ENCODE assay signal across 24 cellular contexts in genomic region chr2:230969673-230970015, GRCh38. TPM values are rescaled to one million over a fixed set of nuclear protein-coding genes. Genes with fewer than 3 reads are reported as not detected.
DNase-seq lines count a peak whose midpoint lies in the region; ATAC-seq lines count a peak whose summit lies in the region.
"Had no signal": no experiment of that assay in that cellular context is flagged by ENCODE, and none has a peak within 500 bp of the region (broad histone marks: within the 10 kb centered on the region; RNA-seq: fewer than 3 reads in every experiment).

No MANE protein-coding gene starts in this region.

- WGBS in GM23248 (ENCODE audit: low coverage in 1 of 2, low lambda C conversion rate in 2 of 2, missing lambda C conversion rate in 2 of 2), 2 experiments = 3 to 5% methylated on average over 2 of the region's 2 CpGs

- peak overlapping the region; percentile 75 for H3K4me2 ChIP-seq in GM23248 (ENCODE audit: unreplicated experiment)

- CTCF ChIA-PET in activated CD8-positive, alpha-beta memory T cell treated with anti-CD3 and anti-CD28 coated beads, Interleukin-2, amount 10 ng/mL, durations not matched to agents 7 days and 5 days (lab: Charles Lee) = interaction anchor here (1.0 to 3.7 kb wide), 5 partner anchors 8 to 145 kb away, joined by 3 to 12 read pairs (median 4); no protein-coding TSS in a partner anchor

- no peaks in the 10 kb centered on the region for H3K9me2 ChIP-seq in GM23248 (ENCODE audit: insufficient read depth)

- in situ Hi-C loops in GM23248 (cut with MboI) = no loop called here

- H3K9ac ChIP-seq in GM23248 = peak overlapping the region; percentile 62; the same call in 1 of the 2 replicates
- H3K9ac ChIP-seq in mucosa of stomach (ENCODE audit: low read length) = peak overlapping the region; percentile 20

- peak overlapping the region; percentile 85 for H2AFZ ChIP-seq in GM23248

- no peak for ATAC-seq in activated CD8-positive, alpha-beta memory T cell treated with anti-CD3 and anti-CD28 coated beads, Interleukin-2, amount 10 ng/mL, durations not matched to agents 7 days and 5 days
- ATAC-seq in GM21526 (IDR thresholded peaks at IDR 0.05; ENCODE audit: low FRiP score, unreplicated experiment) = no peak
- ATAC-seq: activated CD4-positive, CD25-positive, alpha-beta regulatory T cell treated with anti-CD3 and anti-CD28 coated beads, Interleukin-2, amount 50 U/mL, for 24 hours; left colon had no signal

- H3F3A ChIP-seq in GM23248 (ENCODE audit: insufficient read depth) = no peaks in the 10 kb centered on the region

- peak overlapping the region; percentile 61 for H3K4me3 Mint-ChIP-seq in activated CD8-positive, alpha-beta memory T cell treated with anti-CD3 and anti-CD28 coated beads, Interleukin-2, amount 10 ng/mL, durations not matched to agents 7 days and 5 days
- H3K4me3 Mint-ChIP-seq: activated naive CD4-positive, alpha-beta T cell treated with anti-CD3 and anti-CD28 coated beads, Interleukin-2, amount 10 ng/mL, durations not matched to agents 7 days and 5 days; T-helper 2 cell treated with Interferon-gamma antibody and Interleukin-4, amounts not matched to agents 5 μg/mL and 100 μg/mL, for 36 hours had no signal

- peak overlapping the region; percentile 80 for H3K27ac Mint-ChIP-seq in activated CD8-positive, alpha-beta memory T cell treated with anti-CD3 and anti-CD28 coated beads, Interleukin-2, amount 10 ng/mL, durations not matched to agents 7 days and 5 days
- H3K27ac Mint-ChIP-seq: activated naive CD4-positive, alpha-beta T cell treated with anti-CD3 and anti-CD28 coated beads, Interleukin-2, amount 10 ng/mL, durations not matched to agents 7 days and 5 days; T-helper 2 cell treated with Interferon-gamma antibody and Interleukin-4, amounts not matched to agents 5 μg/mL and 100 μg/mL, for 36 hours had no signal

- H3K4me1 ChIP-seq in GM23248 (ENCODE audit: insufficient read depth) (no peaks in the 10 kb centered on the region; the same call in 1 of the 2 replicates), SJSA1 (replicated peaks) (peaks cover 23% of the 10 kb centered on the region), mucosa of stomach (ENCODE audit: control insufficient read depth, insufficient read depth, low read length) (no peaks in the 10 kb centered on the region)
- H3K4me1 ChIP-seq: esophagus muscularis mucosa, suprapubic skin had no signal

- H3K4me3 ChIP-seq in GM23248 (peak overlapping the region; percentile 66), SJSA1 (peak overlapping the region; percentile 27), mucosa of stomach (ENCODE audit: low read length) (no peak overlapping the region)
- H3K4me3 ChIP-seq: esophagus muscularis mucosa, suprapubic skin had no signal

- H4K20me1 ChIP-seq in GM23248 (ENCODE audit: insufficient read depth) = no peaks in the 10 kb centered on the region

- peaks cover 7% of the 10 kb centered on the region for H3K36me3 Mint-ChIP-seq in activated CD8-positive, alpha-beta memory T cell treated with anti-CD3 and anti-CD28 coated beads, Interleukin-2, amount 10 ng/mL, durations not matched to agents 7 days and 5 days
- H3K36me3 Mint-ChIP-seq: activated naive CD4-positive, alpha-beta T cell treated with anti-CD3 and anti-CD28 coated beads, Interleukin-2, amount 10 ng/mL, durations not matched to agents 7 days and 5 days had no signal

- H3K4me1 Mint-ChIP-seq in activated CD8-positive, alpha-beta memory T cell treated with anti-CD3 and anti-CD28 coated beads, Interleukin-2, amount 10 ng/mL, durations not matched to agents 7 days and 5 days = peaks cover 46% of the 10 kb centered on the region

- H3K79me2 ChIP-seq in GM23248 (ENCODE audit: insufficient read depth) = no peaks in the 10 kb centered on the region

- H3K27ac ChIP-seq in GM23248 = no peak overlapping the region
- no peak overlapping the region for H3K27ac ChIP-seq in SJSA1
- H3K27ac ChIP-seq: esophagus muscularis mucosa, suprapubic skin had no signal

- no peaks in the 10 kb centered on the region for H3K9me3 ChIP-seq in GM23248 (ENCODE audit: low read depth)
- no peaks in the 10 kb centered on the region for H3K9me3 ChIP-seq in SJSA1 (replicated peaks)
- H3K9me3 ChIP-seq in mucosa of stomach (ENCODE audit: control insufficient read depth, low read length) = no peaks in the 10 kb centered on the region
- H3K9me3 ChIP-seq: esophagus muscularis mucosa, spleen, suprapubic skin had no signal

- DNase-seq in activated CD8-positive, alpha-beta memory T cell treated with anti-CD3 and anti-CD28 coated beads, Interleukin-2, amount 10 ng/mL, durations not matched to agents 7 days and 5 days = no peak
- no peak for DNase-seq in activated CD8-positive, alpha-beta memory T cell treated with anti-CD3 and anti-CD28 coated beads, Interleukin-2, amount 50 U/mL, for 48 hours
- DNase-seq in GM23248 = no peak
- no peak for DNase-seq in SJSA1 (ENCODE audit: low read depth in 1 of 2, low spot score in 2 of 2)
- no peak for DNase-seq in HCEC 1CT
- DNase-seq in middle frontal gyrus (ENCODE audit: extremely low spot score, low spot score) = no peak
- DNase-seq: activated naive CD4-positive, alpha-beta T cell treated with anti-CD3 and anti-CD28 coated beads, Interleukin-2, amount 10 ng/mL, durations not matched to agents 7 days and 5 days; activated T-cell treated with anti-CD3 and anti-CD28 coated beads for 4 hours; cerebellar nuclear complex; effector CD4-positive, alpha-beta T cell; GOT3; left colon; NCI-H524 treated with DMSO at 0.1 percent for 48 hours; SIG-M5; spleen had no signal

- H3K9me3 Mint-ChIP-seq in activated CD8-positive, alpha-beta memory T cell treated with anti-CD3 and anti-CD28 coated beads, Interleukin-2, amount 10 ng/mL, durations not matched to agents 7 days and 5 days (ENCODE audit: low read depth) = peaks cover 2% of the 10 kb centered on the region
- H3K9me3 Mint-ChIP-seq: activated naive CD4-positive, alpha-beta T cell treated with anti-CD3 and anti-CD28 coated beads, Interleukin-2, amount 10 ng/mL, durations not matched to agents 7 days and 5 days had no signal

- H3K27me3 Mint-ChIP-seq in activated CD8-positive, alpha-beta memory T cell treated with anti-CD3 and anti-CD28 coated beads, Interleukin-2, amount 10 ng/mL, durations not matched to agents 7 days and 5 days = peaks cover 27% of the 10 kb centered on the region

- H3K27me3 ChIP-seq in GM23248 (replicated peaks; ENCODE audit: insufficient read depth) (peaks cover 7% of the 10 kb centered on the region; the same call in 1 of the 2 replicates), SJSA1 (replicated peaks) (no peaks in the 10 kb centered on the region), mucosa of stomach (ENCODE audit: control insufficient read depth, insufficient read depth, low read length) (no peaks in the 10 kb centered on the region)
- H3K27me3 ChIP-seq: spleen, suprapubic skin had no signal

- H3K36me3 ChIP-seq in GM23248 (ENCODE audit: low read depth) (no peaks in the 10 kb centered on the region), SJSA1 (no peaks in the 10 kb centered on the region), mucosa of stomach (ENCODE audit: control insufficient read depth, insufficient read depth, low read length) (no peaks in the 10 kb centered on the region)
- H3K36me3 ChIP-seq: esophagus muscularis mucosa, spleen, suprapubic skin had no signal

RNA-seq across cellular contexts. Expression of gene SPATA3, which starts 26.3 kb away (rescaled TPM):
- 1 to 10 TPM in 1 of 2 experiments, under 1 TPM in 1; 0.44 to 1.2 TPM for total RNA-seq in activated CD8-positive, alpha-beta memory T cell treated with anti-CD3 and anti-CD28 coated beads, Interleukin-2, amount 10 ng/mL, durations not matched to agents 7 days and 5 days
- total RNA-seq in GM23248 (2014; rRNA removed; shearing (Covaris generic)) = not detected in 2 replicates
- polyA plus RNA-seq in GM23248 (2016; fragmentation: Nextera tagmentation; extraction: Ambion mirVana) = not detected in 2 replicates
- not detected in 2 replicates for total RNA-seq in SJSA1 (2014; rRNA removed; shearing (Covaris generic))
- total RNA-seq: astrocyte, esophagus muscularis mucosa, glomerular endothelial cell, HT1080, left colon, spleen, suprapubic skin had no signal
- polyA plus RNA-seq: spleen had no signal

RNA-seq across cellular contexts. Expression of gene GPR55, which starts 44.6 kb away (rescaled TPM):
- 10 to 100 TPM; 42.1 to 58.8 TPM for total RNA-seq in activated CD8-positive, alpha-beta memory T cell treated with anti-CD3 and anti-CD28 coated beads, Interleukin-2, amount 10 ng/mL, durations not matched to agents 7 days and 5 days
- total RNA-seq in GM23248 (2014; rRNA removed; shearing (Covaris generic)) = not detected in 2 replicates
- 0.20 TPM in 1 of 2 replicates, not detected in the other for polyA plus RNA-seq in GM23248 (2016; fragmentation: Nextera tagmentation; extraction: Ambion mirVana)
- total RNA-seq in SJSA1 (2014; rRNA removed; shearing (Covaris generic)) = 2.6 and 5.7 TPM in 2 replicates
- total RNA-seq: astrocyte, glomerular endothelial cell had no signal
